Comparison of ENCODE assay signal across 1 cellular context in genomic region chr1:174999216-174999925, GRCh38.
TF ChIP-seq lines count a peak whose summit lies in the region.

No MANE protein-coding gene starts in this region.

TF ChIP-seq in HepG2, 621 proteins besides CTCF, POLR2A, EP300 and RAD21 (continued from another document and continues in another):
- TF ChIP-seq ZNF687 (CRISPR knock-in tag; IDR thresholded peaks at IDR 0.05) = peak; percentile 61; the same call in 1 of the 2 replicates
- no peak for TF ChIP-seq PREB (CRISPR knock-in tag; IDR thresholded peaks at IDR 0.05)
- TF ChIP-seq ZNF275 (CRISPR knock-in tag; IDR thresholded peaks at IDR 0.05; ENCODE audit: borderline replicate concordance) = no peak; the same call in 1 of the 2 replicates
- no peak for TF ChIP-seq LBX2 (CRISPR knock-in tag; IDR thresholded peaks at IDR 0.05; ENCODE audit: borderline replicate concordance)
- TF ChIP-seq MAFF (IDR thresholded peaks at IDR 0.05; ENCODE audit: low read depth, low read length) = no peak
- TF ChIP-seq ETS1 (CRISPR knock-in tag; IDR thresholded peaks at IDR 0.05) = no peak; the same call in 1 of the 2 replicates
- no peak for TF ChIP-seq ZFP36 (IDR thresholded peaks at IDR 0.05; ENCODE audit: borderline replicate concordance, low read depth, low read length, partially characterized antibody)
- TF ChIP-seq ELF1 (CRISPR knock-in tag; IDR thresholded peaks at IDR 0.05) = peak; percentile 93
- TF ChIP-seq PPARG (CRISPR knock-in tag; conservative IDR thresholded peaks at IDR 0.05) = peak; percentile 53; the same call in 1 of the 2 replicates
- TF ChIP-seq ZNF879 (CRISPR knock-in tag; IDR thresholded peaks at IDR 0.05) = no peak
- TF ChIP-seq ZBTB42 (CRISPR knock-in tag; IDR thresholded peaks at IDR 0.05) = peak; percentile 92
- no peak for TF ChIP-seq POGK (CRISPR knock-in tag; conservative IDR thresholded peaks at IDR 0.05)
- TF ChIP-seq ZNF761 (CRISPR knock-in tag; conservative IDR thresholded peaks at IDR 0.05) = no peak
- peak; percentile 99 for TF ChIP-seq GMEB1 (CRISPR knock-in tag; IDR thresholded peaks at IDR 0.05; ENCODE audit: borderline replicate concordance)
- TF ChIP-seq PRPF4 (IDR thresholded peaks at IDR 0.05; ENCODE audit: low read depth, low read length, poor library complexity, severe bottlenecking) = no peak
- TF ChIP-seq ZNF552 (CRISPR knock-in tag; IDR thresholded peaks at IDR 0.05; ENCODE audit: borderline replicate concordance) = peak; percentile 75; the same call in 1 of the 2 replicates
- TF ChIP-seq ZNF670 (CRISPR knock-in tag; IDR thresholded peaks at IDR 0.05; ENCODE audit: borderline replicate concordance) = no peak; the same call in 1 of the 2 replicates
- peak; percentile 69 for TF ChIP-seq TBL1XR1 (IDR thresholded peaks at IDR 0.05; ENCODE audit: borderline replicate concordance, low read length, partially characterized antibody)
- no peak for TF ChIP-seq ZNF816 (CRISPR knock-in tag; IDR thresholded peaks at IDR 0.05; ENCODE audit: borderline replicate concordance)
- peak; percentile 50 for TF ChIP-seq THRA (CRISPR knock-in tag; IDR thresholded peaks at IDR 0.05; ENCODE audit: borderline replicate concordance)
- TF ChIP-seq ZNF503 (CRISPR knock-in tag; IDR thresholded peaks at IDR 0.05) = no peak
- no peak; the same call in 1 of the 2 replicates for TF ChIP-seq ZKSCAN1 (IDR thresholded peaks at IDR 0.05; ENCODE audit: low read length)
- no peak for TF ChIP-seq FOXJ3 (CRISPR knock-in tag; IDR thresholded peaks at IDR 0.05; ENCODE audit: borderline replicate concordance)
- no peak for TF ChIP-seq ZNF33A (CRISPR knock-in tag; IDR thresholded peaks at IDR 0.05; ENCODE audit: borderline replicate concordance)
- TF ChIP-seq CEBPG (CRISPR knock-in tag; IDR thresholded peaks at IDR 0.05) = peak; percentile 27
- TF ChIP-seq ZBTB4 (CRISPR knock-in tag; IDR thresholded peaks at IDR 0.05; ENCODE audit: borderline replicate concordance) = no peak
- TF ChIP-seq BCL6 (CRISPR knock-in tag; IDR thresholded peaks at IDR 0.05) = peak; percentile 32; the same call in 1 of the 2 replicates
- no peak for TF ChIP-seq ATAD3A (CRISPR knock-in tag; IDR thresholded peaks at IDR 0.05)
- TF ChIP-seq NPAS2 (CRISPR knock-in tag; IDR thresholded peaks at IDR 0.05; ENCODE audit: borderline replicate concordance) = no peak
- TF ChIP-seq ATF2 (CRISPR knock-in tag; IDR thresholded peaks at IDR 0.05) = peak; percentile 80
- TF ChIP-seq ZBTB14 (CRISPR knock-in tag; IDR thresholded peaks at IDR 0.05) = 0 out of 2 replicates have a peak, but pooled peaks have one; percentile 42
